Comparison of ENCODE assay signal across 21 cellular contexts in the genomic region with DNA sequence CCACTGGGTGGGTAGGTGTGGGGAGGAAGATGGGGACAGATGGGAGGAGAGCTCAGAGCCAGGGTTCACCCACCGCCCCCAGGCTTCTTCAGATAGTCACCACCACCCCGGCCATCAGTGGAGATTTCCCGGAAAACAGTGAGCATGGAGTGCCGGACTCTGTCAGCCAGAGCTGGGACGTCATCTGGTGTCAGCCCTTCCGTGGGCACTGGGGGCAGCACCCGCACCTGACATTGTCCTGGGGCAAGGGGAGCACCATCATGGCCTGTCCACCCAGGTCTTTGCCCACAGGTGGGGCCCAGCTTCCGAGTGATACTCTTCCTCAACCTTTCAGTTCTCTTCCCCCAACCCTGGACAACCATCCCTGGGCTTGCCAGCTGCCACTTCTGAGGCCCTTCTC. TPM values are rescaled to one million over a fixed set of nuclear protein-coding genes. Genes with fewer than 3 reads are reported as not detected.
DNase-seq lines count a peak whose midpoint lies in the region; ATAC-seq, FAIRE-seq and TF ChIP-seq lines count a peak whose summit lies in the region.
"Had no signal": no experiment of that assay in that cellular context is flagged by ENCODE, and none has a peak within 500 bp of the region (broad histone marks: within the 10 kb centered on the region; RNA-seq: fewer than 3 reads in every experiment).

No MANE protein-coding gene starts in this region.

- peaks cover 18% of the 10 kb centered on the region for H3K4me1 Mint-ChIP-seq in Calu3 (ENCODE audit: low read depth, unreplicated experiment)

- H3K79me2 ChIP-seq in PC-3 (ENCODE audit: low read length) = peaks cover 5% of the 10 kb centered on the region
- H3K79me2 ChIP-seq in H1 (ENCODE audit: control insufficient read depth in 1 of 2, insufficient read depth in 2 of 2, low read length in 2 of 2) = peaks cover 4 to 22% of the 10 kb centered on the region in 2 experiments

- H3K4me2 ChIP-seq in PC-3 (ENCODE audit: low read length) (no peak overlapping the region), H1 (ENCODE audit: insufficient read depth in 1 of 2, low read depth in 2 of 2, low read length in 2 of 2) (no peak overlapping the region), neuronal stem cell (ENCODE audit: insufficient read depth, low read length, poor library complexity, severe bottlenecking) (no peak overlapping the region)

- H3K9ac ChIP-seq in PC-3 (ENCODE audit: low read length) = no peak overlapping the region
- H3K9ac ChIP-seq in H1 (replicated peaks in 1 of 4; ENCODE audit: extremely low read depth in 1 of 4, low read depth in 3 of 4, low read length in 3 of 4) = no peak overlapping the region
- H3K9ac ChIP-seq in neuronal stem cell (ENCODE audit: low read depth, low read length, poor library complexity) = no peak overlapping the region

- H2BK15ac ChIP-seq in H1 (ENCODE audit: low read length) (no peak overlapping the region), neuronal stem cell (ENCODE audit: low read length) (no peak overlapping the region)

- no peaks in the 10 kb centered on the region for H3K27me3 ChIP-seq in PC-3 (ENCODE audit: low read length)
- H3K27me3 ChIP-seq in H1 (replicated peaks in 1 of 4; ENCODE audit: control insufficient read depth in 3 of 4, extremely low read depth in 1 of 4, insufficient read depth in 3 of 4, low read length in 3 of 4) = no peaks in the 10 kb centered on the region
- no peaks in the 10 kb centered on the region for H3K27me3 ChIP-seq in neuronal stem cell (ENCODE audit: control insufficient read depth in 3 of 3, insufficient read depth in 3 of 3, low read depth in 1 of 3, low read length in 3 of 3)
- H3K27me3 ChIP-seq: pancreas, transverse colon had no signal

- H2BK5ac ChIP-seq in H1 (ENCODE audit: low read depth, low read length) = no peak overlapping the region
- H2BK5ac ChIP-seq in neuronal stem cell (ENCODE audit: low read length) = peak overlapping the region; percentile 1

- FAIRE-seq in H1 (lab: Jason Lieb, UNC) = no peak
- FAIRE-seq: GM12878, pancreas had no signal

- H3K4me3 ChIP-seq in PC-3 (ENCODE audit: low read length) (no peak overlapping the region), H1 (ENCODE audit: extremely low read depth in 1 of 4, insufficient read depth in 2 of 4, low read depth in 3 of 4, low read length in 4 of 4) (no peak overlapping the region), neuronal stem cell (ENCODE audit: low read length in 2 of 2) (no peak overlapping the region)
- H3K4me3 ChIP-seq: GM12878, pancreas, transverse colon had no signal

- H3K79me1 ChIP-seq in H1 (ENCODE audit: low read depth, low read length) (no peaks in the 10 kb centered on the region; the same call in 1 of the 2 replicates), neuronal stem cell (ENCODE audit: low read depth, low read length) (peaks cover 7% of the 10 kb centered on the region)

- TF ChIP-seq EP300 in H1 (IDR thresholded peaks at IDR 0.05; ENCODE audit: borderline replicate concordance in 1 of 2, low read depth in 2 of 2, low read length in 2 of 2) = no peak

- DNase-seq in Calu3 (no peak), PC-3 (no peak), H1 (ENCODE audit: low read depth in 1 of 2, low spot score in 2 of 2) (no peak), neuronal stem cell (ENCODE audit: low spot score) (no peak), NCI-H1092 treated with DMSO at 0.1 percent for 48 hours (lab: John Stamatoyannopoulos, UW) (no peak), retina (no peak), DMS114 treated with DMSO at 0.1 percent for 48 hours (lab: John Stamatoyannopoulos, UW; ENCODE audit: unreplicated experiment) (no peak)
- DNase-seq: activated CD4-positive, alpha-beta T cell treated with anti-CD3 and anti-CD28 coated beads for 1 hour; CD4-positive, CD25-positive, alpha-beta regulatory T cell; GF-D8; NCI-H1105; NCI-H510A; RPMI8226; stimulated activated naive CD4-positive, alpha-beta T cell treated with Interleukin-2 at 50 U/mL for 16 hours; transverse colon had no signal

- no peak overlapping the region for H3K27ac ChIP-seq in PC-3 (ENCODE audit: low read length)
- no peak overlapping the region for H3K27ac ChIP-seq in H1 (ENCODE audit: low read depth, low read length)
- H3K27ac ChIP-seq in neuronal stem cell (replicated peaks; ENCODE audit: low read length) = no peak overlapping the region
- H3K27ac ChIP-seq: pancreas, transverse colon had no signal

- H3K36me3 ChIP-seq in PC-3 (ENCODE audit: low read depth, low read length) (peaks cover 16% of the 10 kb centered on the region; the same call in 1 of the 2 replicates), H1 (ENCODE audit: control insufficient read depth in 2 of 4, insufficient read depth in 4 of 4, low read length in 3 of 4) (peaks cover 4 to 41% (median 30%) of the 10 kb centered on the region in 4 experiments), neuronal stem cell (replicated peaks in 1 of 2; ENCODE audit: control insufficient read depth in 2 of 2, insufficient read depth in 2 of 2, low read length in 2 of 2) (peaks cover 39 to 78% of the 10 kb centered on the region in 2 donors)
- H3K36me3 ChIP-seq: pancreas had no signal

- H3K23ac ChIP-seq in H1 (ENCODE audit: insufficient read length) = no peak overlapping the region
- no peak overlapping the region for H3K23ac ChIP-seq in neuronal stem cell (ENCODE audit: low read depth, low read length, poor library complexity)

- H2BK12ac ChIP-seq in H1 (ENCODE audit: low read depth, low read length) (no peak overlapping the region), neuronal stem cell (ENCODE audit: low read length) (no peak overlapping the region)

- H4K5ac ChIP-seq in H1 (ENCODE audit: insufficient read length, low read depth, low read length) = no peak overlapping the region

- H3K9me3 ChIP-seq in PC-3 (ENCODE audit: low read length) (no peaks in the 10 kb centered on the region), H1 (ENCODE audit: insufficient read depth in 2 of 2, low read depth in 1 of 2, low read length in 1 of 2) (no peaks in the 10 kb centered on the region), neuronal stem cell (replicated peaks in 1 of 2; ENCODE audit: control insufficient read depth in 2 of 2, insufficient read depth in 1 of 2, low read depth in 1 of 2, low read length in 2 of 2) (no peaks in the 10 kb centered on the region)
- H3K9me3 ChIP-seq: pancreas, transverse colon had no signal

- no peak overlapping the region for H3K27ac Mint-ChIP-seq in Calu3 (ENCODE audit: unreplicated experiment)
- H3K27ac Mint-ChIP-seq: memory B cell had no signal

- H3K4ac ChIP-seq in H1 (replicated peaks; ENCODE audit: insufficient read length, low read depth, low read length) (no peak overlapping the region), neuronal stem cell (ENCODE audit: low read length) (no peak overlapping the region)

- H2AFZ ChIP-seq in PC-3 (ENCODE audit: low read length) (no peak overlapping the region), H1 (ENCODE audit: low read length) (no peak overlapping the region), neuronal stem cell (ENCODE audit: low read length) (no peak overlapping the region)

- H3K9me3 Mint-ChIP-seq in Calu3 (ENCODE audit: low read depth, unreplicated experiment) = no peaks in the 10 kb centered on the region
- H3K9me3 Mint-ChIP-seq: CD4-positive, CD25-positive, alpha-beta regulatory T cell; memory B cell; naive thymus-derived CD8-positive, alpha-beta T cell had no signal

- peak; percentile 28 for TF ChIP-seq CTCF in Calu3 (IDR thresholded peaks at IDR 0.05; ENCODE audit: unreplicated experiment)
- 0 out of 2 replicates have a peak, but pooled peaks have one; percentile 12 for TF ChIP-seq CTCF in PC-3 (conservative IDR thresholded peaks at IDR 0.05; ENCODE audit: low read depth, low read length)
- peak in 2 of 3 experiments; percentile 9 to 19; a peak in 1 of 4 replicates for TF ChIP-seq CTCF in H1 (IDR thresholded peaks at IDR 0.05; ENCODE audit: control extremely low read depth in 1 of 3, insufficient read depth in 1 of 3, low read depth in 1 of 3, low read length in 3 of 3)

- H2BK20ac ChIP-seq in H1 (ENCODE audit: low read length) = no peak overlapping the region

- POLR2A ChIA-PET in PC-3 (lab: Charles Lee; ENCODE audit: unreplicated experiment) = interaction anchor here (0.6 kb wide), 1 partner anchor 13 kb away, joined by 3 read pairs; no protein-coding TSS in a partner anchor
- POLR2A ChIA-PET in H1 (lab: Charles Lee; ENCODE audit: partially characterized antibody) = interaction anchor here (0.6 to 6.8 kb wide), 11 partner anchors 8 to 122 kb away, joined by 3 to 49 read pairs (median 3); partner anchors contain the start of genes AGPAT1, ATF6B, FKBPL and PRRT1

- BruUV-seq in Calu3 (replicated peaks; lab: Mats Ljungman, UMichigan) = no TSS peak
- BruUV-seq in PC-3 (replicated peaks; lab: Mats Ljungman, UMichigan) = no TSS peak

- TF ChIP-seq RAD21 in H1 (IDR thresholded peaks at IDR 0.05 in 1 of 2, conservative IDR thresholded peaks at IDR 0.05 in 1 of 2; ENCODE audit: low read depth in 2 of 2, low read length in 2 of 2) = no peak; a peak in 1 of 4 replicates

- no peaks in the 10 kb centered on the region for H4K20me1 ChIP-seq in PC-3 (ENCODE audit: low read length)
- H4K20me1 ChIP-seq in H1 (replicated peaks in 1 of 2; ENCODE audit: control insufficient read depth in 1 of 2, insufficient read depth in 2 of 2, low read length in 2 of 2) = peaks cover 2 to 7% of the 10 kb centered on the region in 2 experiments

- H3K18ac ChIP-seq in H1 (ENCODE audit: extremely low read depth, low read length) (no peak overlapping the region), neuronal stem cell (ENCODE audit: low read length) (no peak overlapping the region)

- no peaks in the 10 kb centered on the region for H3F3A ChIP-seq in PC-3 (ENCODE audit: low read length, unreplicated experiment)

- 82% methylated on average over 7 of the region's 8 CpGs; no CpG with 5 or more reads in 1 of the 2 experiments for WGBS in H1 (ENCODE audit: extremely low coverage in 1 of 2, insufficient coverage in 1 of 2, insufficient read length in 1 of 2, insufficient replicate concordance in 2 of 2, low coverage in 1 of 2, low lambda C conversion rate in 2 of 2, missing lambda C conversion rate in 1 of 2), 2 experiments
- no CpG with 5 or more reads among the region's 8 CpGs for WGBS in neuronal stem cell (ENCODE audit: extremely low coverage in 2 of 2, insufficient read length in 2 of 2, insufficient replicate concordance in 1 of 2), 2 donors

- no peak overlapping the region for H4K91ac ChIP-seq in H1 (replicated peaks; ENCODE audit: insufficient read length, low read length)
- H4K91ac ChIP-seq in neuronal stem cell (ENCODE audit: low read depth, low read length, poor library complexity) = no peak overlapping the region

- CTCF ChIA-PET in Calu3 (lab: Charles Lee) (no interaction called here), PC-3 (lab: Charles Lee) (interaction anchor here (0.5 to 0.6 kb wide), 2 partner anchors 10 to 55 kb away, joined by 5 to 12 read pairs; partner anchors contain the start of gene NOTCH4), H1 (lab: Charles Lee; ENCODE audit: partially characterized antibody) (interaction anchor here (0.6 to 6.7 kb wide), 10 partner anchors 12 to 355 kb away, joined by 3 to 72 read pairs (median 4); partner anchors contain the start of genes GPSM3 and PRRT1)

- no peaks in the 10 kb centered on the region for H3K4me1 ChIP-seq in PC-3 (ENCODE audit: insufficient read depth, low read length)
- peaks cover 1 to 12% (median 6%) of the 10 kb centered on the region in 4 experiments; a peak in 6 of 7 replicates for H3K4me1 ChIP-seq in H1 (replicated peaks in 1 of 4; ENCODE audit: control insufficient read depth in 3 of 4, insufficient read depth in 4 of 4, low read length in 3 of 4)
- peaks cover 0 to 21% of the 10 kb centered on the region in 2 donors for H3K4me1 ChIP-seq in neuronal stem cell (ENCODE audit: control insufficient read depth in 2 of 2, insufficient read depth in 1 of 2, low read depth in 1 of 2, low read length in 2 of 2)
- H3K4me1 ChIP-seq: pancreas had no signal

- no peak overlapping the region for H3K4me3 Mint-ChIP-seq in Calu3 (ENCODE audit: low read depth, unreplicated experiment)
- H3K4me3 Mint-ChIP-seq: CD4-positive, CD25-positive, alpha-beta regulatory T cell; memory B cell; naive thymus-derived CD8-positive, alpha-beta T cell had no signal

- ATAC-seq in PC-3 (peak; percentile 29; the same call in 1 of the 2 replicates), GM21367 (IDR thresholded peaks at IDR 0.05; ENCODE audit: unreplicated experiment) (no peak)
- ATAC-seq: esophagus mucosa; GM12878; naive thymus-derived CD8-positive, alpha-beta T cell had no signal

- H3K56ac ChIP-seq in H1 (replicated peaks; ENCODE audit: insufficient read length, low read depth, low read length) = no peak overlapping the region

- H3K14ac ChIP-seq in H1 (ENCODE audit: insufficient read length) (no peak overlapping the region), neuronal stem cell (ENCODE audit: low read length) (no peak overlapping the region)

- intact Hi-C loops in Calu3 (cut with micrococcal nuclease; ENCODE audit: unreplicated experiment) (no loop called here), PC-3 (cut with micrococcal nuclease) (no loop called here)

- H2BK120ac ChIP-seq in H1 (replicated peaks; ENCODE audit: low read depth, low read length) = no peak overlapping the region
- H2BK120ac ChIP-seq in neuronal stem cell (ENCODE audit: low read depth, low read length) = no peak overlapping the region

- no peaks in the 10 kb centered on the region for H3K23me2 ChIP-seq in H1 (ENCODE audit: low read depth, low read length)

- peaks cover 45% of the 10 kb centered on the region for H3K36me3 Mint-ChIP-seq in Calu3 (ENCODE audit: insufficient read depth, unreplicated experiment)

- peak in 1 of 2 experiments; percentile 26; a peak in 1 of 3 replicates for TF ChIP-seq POLR2A in H1 (IDR thresholded peaks at IDR 0.05; ENCODE audit: control extremely low read depth in 1 of 2, low read depth in 2 of 2, low read length in 2 of 2)

- no peak overlapping the region for H2AK5ac ChIP-seq in H1 (ENCODE audit: low read depth, low read length)
- H2AK5ac ChIP-seq in neuronal stem cell (ENCODE audit: low read depth, low read length) = no peak overlapping the region

- H4K8ac ChIP-seq in H1 (ENCODE audit: extremely low read depth, insufficient read depth, low read length) (no peak overlapping the region), neuronal stem cell (ENCODE audit: low read depth, low read length) (no peak overlapping the region)

- no peaks in the 10 kb centered on the region for H3K27me3 Mint-ChIP-seq in Calu3 (ENCODE audit: unreplicated experiment)
- H3K27me3 Mint-ChIP-seq: CD4-positive, CD25-positive, alpha-beta regulatory T cell; memory B cell; naive thymus-derived CD8-positive, alpha-beta T cell had no signal

- H3K9me2 ChIP-seq in PC-3 (replicated peaks; ENCODE audit: low read length) = no peaks in the 10 kb centered on the region

RNA-seq across cellular contexts. Expression of gene EGFL8, which starts 4.8 kb away (rescaled TPM):
- total RNA-seq in Calu3 (2022) (18.8 and 20.2 TPM in 2 replicates), PC-3 (2014; rRNA removed) (7.9 and 14.9 TPM in 2 replicates)
- 6.4 and 9.2 TPM in 2 replicates for total RNA-seq in H1 (2021; fragmentation: NEBNext Ultra II Directional; extraction: Animal tissue kit (Norgen Biotek cat#: 25700))
- polyA plus RNA-seq in H1 (2011; rRNA removed) = 5.0 and 8.6 TPM in 2 replicates
- 8.9 TPM for polyA plus RNA-seq in H1 (2011; cell fraction: cytosol; rRNA removed)
- 36.7 TPM for polyA plus RNA-seq in H1 (2011; cell fraction: nucleus; rRNA removed)
- 12.8 to 15.7 TPM (median 13.7 TPM) in 4 replicates for polyA plus RNA-seq in H1 (2012, experiment 1 of 2)
- polyA plus RNA-seq in H1 (2012, experiment 2 of 2) = 4.3 TPM
- polyA plus RNA-seq in H1 (2013, experiment 1 of 2) = 25.0 TPM
- polyA plus RNA-seq in H1 (2013, experiment 2 of 2) = 23.4 TPM
- polyA minus RNA-seq in H1 (2011; rRNA and poly(A)+ RNA removed) = 0.29 and 0.50 TPM in 2 replicates
- polyA minus RNA-seq in H1 (2011; cell fraction: cytosol; rRNA and poly(A)+ RNA removed) = not detected
- polyA minus RNA-seq in H1 (2011; cell fraction: nucleus; rRNA and poly(A)+ RNA removed) = 3.6 TPM
- polyA plus RNA-seq in neuronal stem cell (2013, experiment 1 of 2) = 31.8 TPM
- 34.2 TPM for polyA plus RNA-seq in neuronal stem cell (2013, experiment 2 of 2)

RNA-seq across cellular contexts. Expression of gene AGPAT1, which starts 6.7 kb away (rescaled TPM):
- 138 and 139 TPM in 2 replicates for total RNA-seq in Calu3 (2022)
- 54.7 and 59.6 TPM in 2 replicates for total RNA-seq in PC-3 (2014; rRNA removed)
- 96.0 and 101 TPM in 2 replicates for total RNA-seq in H1 (2021; fragmentation: NEBNext Ultra II Directional; extraction: Animal tissue kit (Norgen Biotek cat#: 25700))
- polyA plus RNA-seq in H1 (2011; rRNA removed) = 222 and 287 TPM in 2 replicates
- 133 TPM for polyA plus RNA-seq in H1 (2011; cell fraction: cytosol; rRNA removed)
- 189 TPM for polyA plus RNA-seq in H1 (2011; cell fraction: nucleus; rRNA removed)
- polyA plus RNA-seq in H1 (2012, experiment 1 of 2) = 118 to 136 TPM (median 128 TPM) in 4 replicates
- polyA plus RNA-seq in H1 (2012, experiment 2 of 2) = 145 TPM
- 100 TPM for polyA plus RNA-seq in H1 (2013, experiment 1 of 2)
- 108 TPM for polyA plus RNA-seq in H1 (2013, experiment 2 of 2)
- polyA minus RNA-seq in H1 (2011; rRNA and poly(A)+ RNA removed) = 149 and 233 TPM in 2 replicates
- 107 TPM for polyA minus RNA-seq in H1 (2011; cell fraction: cytosol; rRNA and poly(A)+ RNA removed)
- 64.9 TPM for polyA minus RNA-seq in H1 (2011; cell fraction: nucleus; rRNA and poly(A)+ RNA removed)
- 110 TPM for polyA plus RNA-seq in neuronal stem cell (2013, experiment 1 of 2)
- polyA plus RNA-seq in neuronal stem cell (2013, experiment 2 of 2) = 106 TPM

RNA-seq across cellular contexts. Expression of gene RNF5, which starts 9.0 kb away (rescaled TPM):
- total RNA-seq in Calu3 (2022) (85.4 and 89.6 TPM in 2 replicates), PC-3 (2014; rRNA removed) (69.0 and 80.1 TPM in 2 replicates)
- 90.0 and 90.3 TPM in 2 replicates for total RNA-seq in H1 (2021; fragmentation: NEBNext Ultra II Directional; extraction: Animal tissue kit (Norgen Biotek cat#: 25700))
- polyA plus RNA-seq in H1 (2011; rRNA removed) = 145 and 158 TPM in 2 replicates
- polyA plus RNA-seq in H1 (2011; cell fraction: cytosol; rRNA removed) = 172 TPM
- polyA plus RNA-seq in H1 (2011; cell fraction: nucleus; rRNA removed) = 63.3 TPM
- polyA plus RNA-seq in H1 (2012, experiment 1 of 2) = 94.2 to 175 TPM (median 145 TPM) in 4 replicates
- 192 TPM for polyA plus RNA-seq in H1 (2012, experiment 2 of 2)
- polyA plus RNA-seq in H1 (2013, experiment 1 of 2) = 89.0 TPM
- polyA plus RNA-seq in H1 (2013, experiment 2 of 2) = 93.6 TPM
- 34.5 and 36.0 TPM in 2 replicates for polyA minus RNA-seq in H1 (2011; rRNA and poly(A)+ RNA removed)
- 30.4 TPM for polyA minus RNA-seq in H1 (2011; cell fraction: cytosol; rRNA and poly(A)+ RNA removed)
- 18.5 TPM for polyA minus RNA-seq in H1 (2011; cell fraction: nucleus; rRNA and poly(A)+ RNA removed)
- polyA plus RNA-seq in neuronal stem cell (2013, experiment 1 of 2) = 152 TPM
- polyA plus RNA-seq in neuronal stem cell (2013, experiment 2 of 2) = 145 TPM

RNA-seq across cellular contexts. Expression of gene AGER, which starts 14.8 kb away (rescaled TPM):
- total RNA-seq in Calu3 (2022) (14.3 and 14.4 TPM in 2 replicates), PC-3 (2014; rRNA removed) (2.0 and 5.0 TPM in 2 replicates)
- total RNA-seq in H1 (2021; fragmentation: NEBNext Ultra II Directional; extraction: Animal tissue kit (Norgen Biotek cat#: 25700)) = 9.6 and 10.9 TPM in 2 replicates
- polyA plus RNA-seq in H1 (2011; rRNA removed) = 3.8 and 5.5 TPM in 2 replicates
- polyA plus RNA-seq in H1 (2011; cell fraction: cytosol; rRNA removed) = 7.7 TPM
- polyA plus RNA-seq in H1 (2011; cell fraction: nucleus; rRNA removed) = 72.9 TPM
- polyA plus RNA-seq in H1 (2012, experiment 1 of 2) = 13.2 to 17.1 TPM (median 14.7 TPM) in 4 replicates
- 7.8 TPM for polyA plus RNA-seq in H1 (2012, experiment 2 of 2)
- polyA plus RNA-seq in H1 (2013, experiment 1 of 2) = 9.7 TPM
- 8.4 TPM for polyA plus RNA-seq in H1 (2013, experiment 2 of 2)
- polyA minus RNA-seq in H1 (2011; rRNA and poly(A)+ RNA removed) = 1.5 and 2.4 TPM in 2 replicates
- polyA minus RNA-seq in H1 (2011; cell fraction: cytosol; rRNA and poly(A)+ RNA removed) = 2.1 TPM
- polyA minus RNA-seq in H1 (2011; cell fraction: nucleus; rRNA and poly(A)+ RNA removed) = 6.9 TPM
- polyA plus RNA-seq in neuronal stem cell (2013, experiment 1 of 2) = 19.9 TPM
- 18.7 TPM for polyA plus RNA-seq in neuronal stem cell (2013, experiment 2 of 2)

RNA-seq across cellular contexts. Expression of gene PPT2, which starts 15.3 kb away (rescaled TPM):
- total RNA-seq in Calu3 (2022) (29.1 and 31.0 TPM in 2 replicates), PC-3 (2014; rRNA removed) (16.6 and 30.8 TPM in 2 replicates)
- 24.1 and 27.9 TPM in 2 replicates for total RNA-seq in H1 (2021; fragmentation: NEBNext Ultra II Directional; extraction: Animal tissue kit (Norgen Biotek cat#: 25700))
- polyA plus RNA-seq in H1 (2011; rRNA removed) = 39.0 and 39.5 TPM in 2 replicates
- polyA plus RNA-seq in H1 (2011; cell fraction: cytosol; rRNA removed) = 34.9 TPM
- 69.6 TPM for polyA plus RNA-seq in H1 (2011; cell fraction: nucleus; rRNA removed)
- polyA plus RNA-seq in H1 (2012, experiment 1 of 2) = 24.2 to 36.4 TPM (median 28.5 TPM) in 4 replicates
- polyA plus RNA-seq in H1 (2012, experiment 2 of 2) = 31.7 TPM
- 36.6 TPM for polyA plus RNA-seq in H1 (2013, experiment 1 of 2)
- polyA plus RNA-seq in H1 (2013, experiment 2 of 2) = 34.6 TPM
- polyA minus RNA-seq in H1 (2011; rRNA and poly(A)+ RNA removed) = 18.9 and 51.4 TPM in 2 replicates
- 10.9 TPM for polyA minus RNA-seq in H1 (2011; cell fraction: cytosol; rRNA and poly(A)+ RNA removed)
- 18.3 TPM for polyA minus RNA-seq in H1 (2011; cell fraction: nucleus; rRNA and poly(A)+ RNA removed)
- polyA plus RNA-seq in neuronal stem cell (2013, experiment 1 of 2) = 32.3 TPM
- polyA plus RNA-seq in neuronal stem cell (2013, experiment 2 of 2) = 31.7 TPM
